ENCODE assay signal across 1 cellular context in genomic region chr17:79108232-79108850, GRCh38.
TF ChIP-seq lines count a peak whose summit lies in the region.

No MANE protein-coding gene starts in this region.

TF ChIP-seq in WTC11, 78 proteins besides CTCF, POLR2A, EP300 and RAD21 (continued from another document):
- no peak for TF ChIP-seq ARID4B (CRISPR knock-in tag; IDR thresholded peaks at IDR 0.05; ENCODE audit: borderline replicate concordance)
TF ChIP-seq in WTC11: peak in this region for 0.
